ENCODE assay signal across 7 cellular contexts in the genomic region with DNA sequence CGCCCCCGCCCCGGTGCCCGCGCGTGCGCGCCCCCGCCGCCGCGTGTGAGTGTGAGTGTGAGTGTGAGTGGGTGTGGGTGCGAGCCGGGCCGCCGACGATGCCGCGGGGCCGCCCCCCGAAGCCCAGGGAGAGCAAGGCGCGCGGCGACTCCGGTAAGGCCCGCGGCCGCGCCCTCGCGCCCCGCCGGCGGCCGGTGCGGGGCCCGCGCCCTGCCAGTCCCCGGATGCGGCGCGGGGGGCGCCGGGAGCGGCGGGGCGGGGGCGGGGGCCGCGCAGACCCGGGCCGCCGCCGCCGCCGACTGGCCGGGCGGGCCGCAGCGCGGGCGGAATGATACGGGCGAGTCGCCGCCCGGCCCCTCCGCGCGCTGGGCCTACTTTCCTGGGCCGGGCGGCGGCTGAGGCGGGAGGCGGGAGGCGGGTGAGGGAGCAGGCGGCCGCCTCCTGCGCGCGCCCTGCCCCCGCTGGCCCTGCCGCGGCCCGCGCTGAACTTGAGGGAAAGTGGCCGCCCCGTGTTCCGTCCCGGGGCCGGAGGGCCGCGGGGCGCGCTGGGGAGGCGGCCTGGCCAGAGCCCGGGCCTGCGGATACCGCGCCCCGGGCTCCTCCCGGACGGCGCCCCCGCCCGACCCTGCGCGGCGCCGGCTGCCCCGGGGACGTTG. TPM values are rescaled to one million over a fixed set of nuclear protein-coding genes. Genes with fewer than 3 reads are reported as not detected.
A peak's percentile ranks its signal among the peaks of the same experiment; 100 is the strongest.
DNase-seq lines count a peak whose midpoint lies in the region; ATAC-seq and TF ChIP-seq lines count a peak whose summit lies in the region.

TSS of gene ZNF236 (plus strand) at position 48 of the 656 bp plus-strand sequence. CDS start at position 99, 51 bp downstream.

- H2AFZ ChIP-seq in smooth muscle cell (ENCODE audit: low read depth) = peak within 1 kb of the TSS; percentile 91

- H3F3A ChIP-seq in smooth muscle cell (ENCODE audit: low read depth) = no peaks in the 10 kb centered on the region

- TF ChIP-seq CTCF in NB4 (IDR thresholded peaks at IDR 0.05; ENCODE audit: low read depth, low read length) = no peak
- TF ChIP-seq CTCF in VCaP (conservative IDR thresholded peaks at IDR 0.05) = no peak
- TF ChIP-seq CTCF in breast epithelium (IDR thresholded peaks at IDR 0.05) = peak in 1 of 3 donors; percentile 9
- no peak for TF ChIP-seq CTCF in smooth muscle cell (IDR thresholded peaks at IDR 0.05; ENCODE audit: borderline replicate concordance, insufficient read depth, poor library complexity, severe bottlenecking)

- peaks cover 41% of the 10 kb centered on the region for H4K20me1 ChIP-seq in smooth muscle cell (ENCODE audit: low read depth)

- H3K36me3 ChIP-seq in breast epithelium = no peaks in the 10 kb centered on the region
- H3K36me3 ChIP-seq in smooth muscle cell (ENCODE audit: low read depth) = no peaks in the 10 kb centered on the region

- H3K79me2 ChIP-seq in smooth muscle cell (ENCODE audit: low read depth) = peaks cover 75% of the 10 kb centered on the region

- H3K4me1 ChIP-seq in breast epithelium (peaks cover 0 to 3% of the 10 kb centered on the region in 2 donors), smooth muscle cell (ENCODE audit: low read depth) (peaks cover 15% of the 10 kb centered on the region)

- WGBS in smooth muscle cell (ENCODE audit: low lambda C conversion rate) = 7% methylated on average over 14 of the region's 113 CpGs

- peak within 1 kb of the TSS; percentile 91 for H3K9ac ChIP-seq in smooth muscle cell (ENCODE audit: low read depth)

- TF ChIP-seq POLR2A in GM15510 (IDR thresholded peaks at IDR 0.05; ENCODE audit: borderline replicate concordance, extremely low read depth, insufficient read length) (peak; percentile 89), NB4 (IDR thresholded peaks at IDR 0.05; ENCODE audit: extremely low read depth, insufficient read length) (peak; percentile 44), breast epithelium (IDR thresholded peaks at IDR 0.05) (no peak)

- H3K4me3 ChIP-seq in NB4 (ENCODE audit: low read depth, low read length) (peak within 1 kb of the TSS; percentile 78), breast epithelium (peak within 1 kb of the TSS; percentile 59 to 94 (median 83)), smooth muscle cell (peak within 1 kb of the TSS; percentile 99)

- no peaks in the 10 kb centered on the region for H3K9me3 ChIP-seq in breast epithelium
- H3K9me3 ChIP-seq in smooth muscle cell (replicated peaks; ENCODE audit: low read depth) = no peaks in the 10 kb centered on the region

- peak; percentile 46 for ATAC-seq in HG02571 (IDR thresholded peaks at IDR 0.05; ENCODE audit: unreplicated experiment)

- no peaks in the 10 kb centered on the region for H3K27me3 ChIP-seq in breast epithelium
- H3K27me3 ChIP-seq in smooth muscle cell (ENCODE audit: low read depth) = no peaks in the 10 kb centered on the region

- H3K4me2 ChIP-seq in smooth muscle cell = peak within 1 kb of the TSS; percentile 91

- intact Hi-C loops in breast epithelium (cut with DNase I; ENCODE audit: low total_unique reads) = loop anchor here (2.0 kb wide), 1 partner anchor 70 kb away; no protein-coding TSS in a partner anchor

- DNase-seq in NB4 (ENCODE audit: low read depth) (peak; percentile 87), breast epithelium (ENCODE audit: low spot score in 2 of 2) (peak; percentile 50 to 74), iPS-NIHi7 (ENCODE audit: extremely low spot score) (peak; percentile 87), smooth muscle cell (lab: John Stamatoyannopoulos, UW; ENCODE audit: unreplicated experiment) (peak; percentile 41)

- H3K27ac ChIP-seq in VCaP = peak within 1 kb of the TSS; percentile 92
- H3K27ac ChIP-seq in breast epithelium = peak within 1 kb of the TSS; percentile 95 to 99
- H3K27ac ChIP-seq in smooth muscle cell (ENCODE audit: low read depth) = peak within 1 kb of the TSS; percentile 78

RNA-seq across cellular contexts. Expression of gene ZNF236, which starts in this region (rescaled TPM):
- total RNA-seq in breast epithelium (10 to 100 TPM; 12.3 to 28.2 (median 27.1) TPM), smooth muscle cell (6.2 and 6.8 TPM in 2 replicates)
- 4.1 and 5.5 TPM in 2 replicates for polyA plus RNA-seq in smooth muscle cell

Comparison
In these comparisons a context has a peak if more than half of its experiments do, and no peak if none do; other contexts are left out.
1. Peak in every context shown above with its lines: DNase-seq, ATAC-seq, H3K4me3 ChIP-seq and H3K27ac ChIP-seq.